ENCODE assay signal across 1 cellular context in the genomic region with DNA sequence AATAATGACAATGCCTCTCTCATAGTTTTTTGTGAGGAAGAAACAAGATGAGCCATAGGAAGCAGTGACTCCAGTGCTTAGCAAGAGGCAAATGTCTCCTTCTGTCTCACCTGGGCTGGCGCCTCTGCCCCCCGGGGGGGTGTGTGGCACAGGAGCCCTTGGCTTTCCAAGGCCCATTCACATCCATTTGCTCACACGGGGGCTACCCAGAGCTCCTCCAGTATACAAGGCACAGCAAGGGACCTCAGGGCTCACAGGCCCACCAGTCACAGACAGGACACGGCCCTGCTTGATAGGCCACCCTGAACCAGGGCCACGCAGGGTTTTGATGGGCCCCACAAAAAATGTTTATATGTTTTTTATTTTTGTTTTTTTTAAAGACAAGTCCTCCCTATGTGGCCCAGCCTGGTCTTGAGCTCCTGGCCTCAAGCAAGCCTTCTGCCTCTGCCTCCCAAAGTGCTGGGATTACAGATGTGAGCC.
TF ChIP-seq lines count a peak whose summit lies in the region.

No MANE protein-coding gene starts in this region.

TF ChIP-seq in H1, 55 proteins besides CTCF, POLR2A, EP300 and RAD21:
- TF ChIP-seq BCL11A (IDR thresholded peaks at IDR 0.05; ENCODE audit: low read depth in 2 of 2, low read length in 2 of 2) = no peak
- no peak for TF ChIP-seq RFX5 (IDR thresholded peaks at IDR 0.05; ENCODE audit: borderline replicate concordance, low read depth, low read length)
- TF ChIP-seq SUZ12 (IDR thresholded peaks at IDR 0.05; ENCODE audit: low read length) = no peak
- TF ChIP-seq POU5F1 (IDR thresholded peaks at IDR 0.05; ENCODE audit: low read depth, low read length) = no peak
- no peak for TF ChIP-seq HDAC2 (IDR thresholded peaks at IDR 0.05; ENCODE audit: borderline replicate concordance in 1 of 2, low read depth in 2 of 2, low read length in 2 of 2)
- no peak for TF ChIP-seq HDAC6 (IDR thresholded peaks at IDR 0.05; ENCODE audit: low read depth, low read length)
- no peak for TF ChIP-seq KDM1A (IDR thresholded peaks at IDR 0.05; ENCODE audit: borderline replicate concordance, low read length)
- no peak for TF ChIP-seq CBX8 (IDR thresholded peaks at IDR 0.05; ENCODE audit: borderline replicate concordance, low read depth, low read length)
- no peak for TF ChIP-seq GABPA (IDR thresholded peaks at IDR 0.05; ENCODE audit: borderline replicate concordance, insufficient read depth, low read length)
- no peak for TF ChIP-seq SIX5 (IDR thresholded peaks at IDR 0.05; ENCODE audit: low read depth, low read length)
- TF ChIP-seq JUND (IDR thresholded peaks at IDR 0.05; ENCODE audit: low read length) = no peak
- no peak for TF ChIP-seq BACH1 (IDR thresholded peaks at IDR 0.05; ENCODE audit: low read length)
- TF ChIP-seq RXRA (IDR thresholded peaks at IDR 0.05; ENCODE audit: insufficient read depth, low read depth, low read length) = no peak
- no peak for TF ChIP-seq ZNF274 (IDR thresholded peaks at IDR 0.05; ENCODE audit: borderline replicate concordance, extremely low read depth, low read length)
- no peak for TF ChIP-seq CBX5 (IDR thresholded peaks at IDR 0.05; ENCODE audit: low read depth, low read length)
- no peak for TF ChIP-seq SAP30 (IDR thresholded peaks at IDR 0.05; ENCODE audit: insufficient read depth, insufficient replicate concordance, low read length)
- no peak for TF ChIP-seq PHF8 (conservative IDR thresholded peaks at IDR 0.05; ENCODE audit: low read depth, low read length)
- no peak for TF ChIP-seq ASH2L (IDR thresholded peaks at IDR 0.05; ENCODE audit: low read length)
- no peak for TF ChIP-seq FOSL1 (IDR thresholded peaks at IDR 0.05; ENCODE audit: insufficient read depth, low read depth, low read length)
